27 cellular contexts compared by ENCODE assay signal in the genomic region with DNA sequence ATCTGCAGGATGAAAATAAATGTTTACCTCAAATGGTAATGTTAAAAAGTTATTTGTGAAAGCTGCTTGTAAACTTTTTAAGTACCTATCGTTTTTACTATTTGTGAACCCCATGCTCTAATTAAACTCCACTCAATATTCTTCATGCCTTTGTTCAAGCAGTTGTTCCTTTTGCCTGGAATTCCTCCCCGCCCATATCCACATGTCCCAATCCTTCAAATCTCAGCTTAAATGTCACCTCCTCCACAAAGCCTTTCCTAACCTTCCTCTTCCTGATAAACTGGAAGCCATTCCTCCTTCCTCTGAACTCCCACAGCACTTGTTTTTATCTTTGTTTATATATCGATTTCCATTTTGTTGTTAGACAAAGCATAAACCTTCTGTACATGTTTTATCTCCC.
"Had no signal": no experiment of that assay in that cellular context is flagged by ENCODE, and none has a peak within 500 bp of the region (broad histone marks: within the 10 kb centered on the region; RNA-seq: fewer than 3 reads in every experiment).

No MANE protein-coding gene starts in this region.

- ATAC-seq: gastrocnemius medialis; left cardiac atrium; left lung; mucosa of descending colon; natural killer cell; pancreas; sciatic nerve; stimulated activated memory B cell treated with anti-CD40 and anti-IgM and Interleukin-4, amounts not matched to agents 10 μg/mL and 1 μg/mL and 100 μg/mL, for 72 hours; stimulated activated naive CD8-positive, alpha-beta T cell treated with anti-CD3 and anti-CD28 coated beads, Interleukin-15, Interleukin-2, amounts not matched to agents 100 U/mL and 50 U/mL, for 24 hours had no signal

- H3K4me3 ChIP-seq: dorsolateral prefrontal cortex, gastrocnemius medialis, left lung, mucosa of descending colon, pancreas, right atrium auricular region, testis, tibial artery, upper lobe of left lung had no signal

- H3K4me3 Mint-ChIP-seq: mesothelial cell of epicardium; natural killer cell; neural crest cell; stimulated activated memory B cell treated with anti-CD40 and anti-IgM and Interleukin-4, amounts not matched to agents 10 μg/mL and 1 μg/mL and 100 μg/mL, for 72 hours had no signal

- FAIRE-seq: colon, islet of Langerhans, pancreas, urothelium cell line had no signal

- H3K9me3 ChIP-seq: gastrocnemius medialis, left lung, mucosa of descending colon, neutrophil, pancreas, right atrium auricular region, testis, tibial artery, upper lobe of left lung had no signal

- DNase-seq: dorsolateral prefrontal cortex; effector CD4-positive, alpha-beta T cell; gastrocnemius medialis; head of caudate nucleus; left cardiac atrium; left lung; mesenchymal stem cell; mucosa of descending colon; natural killer cell; pancreas; stimulated activated CD4-positive, alpha-beta T cell treated with anti-CD3 and anti-CD28 coated beads, Interleukin-2, amount 100 ng/mL, for 24 hours; stimulated activated CD4-positive, alpha-beta T cell treated with anti-CD3 and anti-CD28 coated beads, Interleukin-4, amount 100 ng/mL, for 4 hours; stimulated activated naive CD8-positive, alpha-beta T cell treated with anti-CD3 and anti-CD28 coated beads, Interleukin-15, Interleukin-2, amounts not matched to agents 100 U/mL and 50 U/mL, for 24 hours; substantia nigra; testis; tibial artery; upper lobe of left lung had no signal

- H3K27ac Mint-ChIP-seq: mesothelial cell of epicardium; natural killer cell; progenitor cell of endocrine pancreas; stimulated activated memory B cell treated with anti-CD40 and anti-IgM and Interleukin-4, amounts not matched to agents 10 μg/mL and 1 μg/mL and 100 μg/mL, for 72 hours had no signal

- H3K27me3 ChIP-seq: gastrocnemius medialis, pancreas, right atrium auricular region, testis, tibial artery, upper lobe of left lung had no signal

- H3K9me3 Mint-ChIP-seq: natural killer cell; stimulated activated memory B cell treated with anti-CD40 and anti-IgM and Interleukin-4, amounts not matched to agents 10 μg/mL and 1 μg/mL and 100 μg/mL, for 72 hours had no signal

- H3K36me3 ChIP-seq: gastrocnemius medialis, left lung, neutrophil, pancreas, right atrium auricular region, tibial artery, upper lobe of left lung had no signal

- H3K27me3 Mint-ChIP-seq: progenitor cell of endocrine pancreas; stimulated activated memory B cell treated with anti-CD40 and anti-IgM and Interleukin-4, amounts not matched to agents 10 μg/mL and 1 μg/mL and 100 μg/mL, for 72 hours had no signal

- H3K27ac ChIP-seq: dorsolateral prefrontal cortex, gastrocnemius medialis, left lung, neutrophil, pancreas, right atrium auricular region, testis, tibial artery, upper lobe of left lung had no signal

- H3K36me3 Mint-ChIP-seq: natural killer cell; stimulated activated memory B cell treated with anti-CD40 and anti-IgM and Interleukin-4, amounts not matched to agents 10 μg/mL and 1 μg/mL and 100 μg/mL, for 72 hours had no signal

- H3K4me1 ChIP-seq: gastrocnemius medialis, left lung, pancreas, testis, upper lobe of left lung had no signal
